In genomic region chr6:10309826-10310405, GRCh38 we compare ENCODE assay signal across 1 cellular context.
TF ChIP-seq lines count a peak whose summit lies in the region.

No MANE protein-coding gene starts in this region.

TF ChIP-seq in HEK293, 187 proteins besides CTCF, POLR2A, EP300 and RAD21 (continued from another document and continues in another):
- TF ChIP-seq ZNF362 (tag by site-specific recombination; IDR thresholded peaks at IDR 0.05) (no peak), ZNF785 (tag by site-specific recombination; IDR thresholded peaks at IDR 0.05) (no peak), ZFHX2 (tag by site-specific recombination; conservative IDR thresholded peaks at IDR 0.05) (no peak), ZSCAN4 (tag by site-specific recombination; IDR thresholded peaks at IDR 0.05) (no peak), ZNF792 (tag by site-specific recombination; IDR thresholded peaks at IDR 0.05) (no peak), ZNF76 (tag by site-specific recombination; IDR thresholded peaks at IDR 0.05; ENCODE audit: borderline replicate concordance, low read depth) (no peak), ZNF184 (tag by site-specific recombination; IDR thresholded peaks at IDR 0.05) (no peak), ZNF202 (tag by site-specific recombination; IDR thresholded peaks at IDR 0.05; ENCODE audit: borderline replicate concordance) (no peak), GFI1B (tag by site-specific recombination; IDR thresholded peaks at IDR 0.05) (0 out of 2 replicates have a peak, but pooled peaks have one; percentile 2), ZNF701 (tag by site-specific recombination; IDR thresholded peaks at IDR 0.05) (no peak), ZNF121 (tag by site-specific recombination; IDR thresholded peaks at IDR 0.05) (no peak), YY2 (tag by site-specific recombination; IDR thresholded peaks at IDR 0.05) (no peak), GLI2 (tag by site-specific recombination; IDR thresholded peaks at IDR 0.05; ENCODE audit: borderline replicate concordance, low read depth) (no peak), ZBTB21 (tag by site-specific recombination; IDR thresholded peaks at IDR 0.05) (no peak), KLF17 (tag by site-specific recombination; IDR thresholded peaks at IDR 0.05) (no peak), TCF7L2 (IDR thresholded peaks at IDR 0.05; ENCODE audit: borderline replicate concordance, low read depth, low read length) (0 out of 2 replicates have a peak, but pooled peaks have one; percentile 8), SP2 (tag by site-specific recombination; IDR thresholded peaks at IDR 0.05) (no peak), OVOL3 (tag by site-specific recombination; IDR thresholded peaks at IDR 0.05) (peak; percentile 53; the same call in 1 of the 2 replicates), HOXA7 (CRISPR knock-in tag; IDR thresholded peaks at IDR 0.05; ENCODE audit: borderline replicate concordance) (no peak), ZNF223 (tag by site-specific recombination; IDR thresholded peaks at IDR 0.05) (no peak), BCL6B (tag by site-specific recombination; IDR thresholded peaks at IDR 0.05) (no peak), REPIN1 (tag by site-specific recombination; IDR thresholded peaks at IDR 0.05; ENCODE audit: low read depth) (no peak), GLIS2 (tag by site-specific recombination; IDR thresholded peaks at IDR 0.05) (no peak), BCL11A (tag by site-specific recombination; IDR thresholded peaks at IDR 0.05; ENCODE audit: low read depth) (0 out of 2 replicates have a peak, but pooled peaks have one; percentile 21), ZEB2 (tag by site-specific recombination; IDR thresholded peaks at IDR 0.05) (no peak), SP7 (tag by site-specific recombination; IDR thresholded peaks at IDR 0.05) (no peak), ZNF621 (tag by site-specific recombination; IDR thresholded peaks at IDR 0.05) (no peak), ZNF335 (tag by site-specific recombination; conservative IDR thresholded peaks at IDR 0.05) (no peak), EGR2 (tag by site-specific recombination; IDR thresholded peaks at IDR 0.05; ENCODE audit: low read depth) (no peak), ZSCAN30 (tag by site-specific recombination; IDR thresholded peaks at IDR 0.05) (0 out of 2 replicates have a peak, but pooled peaks have one; percentile 14), ZBTB48 (tag by site-specific recombination; IDR thresholded peaks at IDR 0.05) (no peak), ZXDB (tag by site-specific recombination; IDR thresholded peaks at IDR 0.05) (no peak), ZNF48 (tag by site-specific recombination; IDR thresholded peaks at IDR 0.05) (no peak), ZNF155 (tag by site-specific recombination; IDR thresholded peaks at IDR 0.05) (no peak), ZNF514 (tag by site-specific recombination; IDR thresholded peaks at IDR 0.05) (no peak), SP3 (tag by site-specific recombination; IDR thresholded peaks at IDR 0.05) (no peak), ZNF10 (tag by site-specific recombination; IDR thresholded peaks at IDR 0.05) (no peak), ZNF211 (tag by site-specific recombination; IDR thresholded peaks at IDR 0.05; ENCODE audit: low read depth) (no peak), GLIS1 (tag by site-specific recombination; IDR thresholded peaks at IDR 0.05) (no peak), ZNF394 (tag by site-specific recombination; IDR thresholded peaks at IDR 0.05; ENCODE audit: borderline replicate concordance) (no peak), ZNF791 (tag by site-specific recombination; IDR thresholded peaks at IDR 0.05) (no peak), SCRT2 (tag by site-specific recombination; IDR thresholded peaks at IDR 0.05) (no peak), ZNF133 (tag by site-specific recombination; IDR thresholded peaks at IDR 0.05) (no peak), ZNF518A (tag by site-specific recombination; conservative IDR thresholded peaks at IDR 0.05; ENCODE audit: low read depth) (no peak)
- TF ChIP-seq, protein P1, sequence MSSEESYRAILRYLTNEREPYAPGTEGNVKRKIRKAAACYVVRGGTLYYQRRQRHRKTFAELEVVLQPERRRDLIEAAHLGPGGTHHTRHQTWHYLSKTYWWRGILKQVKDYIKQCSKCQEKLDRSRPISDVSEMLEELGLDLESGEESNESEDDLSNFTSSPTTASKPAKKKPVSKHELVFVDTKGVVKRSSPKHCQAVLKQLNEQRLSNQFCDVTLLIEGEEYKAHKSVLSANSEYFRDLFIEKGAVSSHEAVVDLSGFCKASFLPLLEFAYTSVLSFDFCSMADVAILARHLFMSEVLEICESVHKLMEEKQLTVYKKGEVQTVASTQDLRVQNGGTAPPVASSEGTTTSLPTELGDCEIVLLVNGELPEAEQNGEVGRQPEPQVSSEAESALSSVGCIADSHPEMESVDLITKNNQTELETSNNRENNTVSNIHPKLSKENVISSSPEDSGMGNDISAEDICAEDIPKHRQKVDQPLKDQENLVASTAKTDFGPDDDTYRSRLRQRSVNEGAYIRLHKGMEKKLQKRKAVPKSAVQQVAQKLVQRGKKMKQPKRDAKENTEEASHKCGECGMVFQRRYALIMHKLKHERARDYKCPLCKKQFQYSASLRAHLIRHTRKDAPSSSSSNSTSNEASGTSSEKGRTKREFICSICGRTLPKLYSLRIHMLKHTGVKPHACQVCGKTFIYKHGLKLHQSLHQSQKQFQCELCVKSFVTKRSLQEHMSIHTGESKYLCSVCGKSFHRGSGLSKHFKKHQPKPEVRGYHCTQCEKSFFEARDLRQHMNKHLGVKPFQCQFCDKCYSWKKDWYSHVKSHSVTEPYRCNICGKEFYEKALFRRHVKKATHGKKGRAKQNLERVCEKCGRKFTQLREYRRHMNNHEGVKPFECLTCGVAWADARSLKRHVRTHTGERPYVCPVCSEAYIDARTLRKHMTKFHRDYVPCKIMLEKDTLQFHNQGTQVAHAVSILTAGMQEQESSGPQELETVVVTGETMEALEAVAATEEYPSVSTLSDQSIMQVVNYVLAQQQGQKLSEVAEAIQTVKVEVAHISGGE (tag by site-specific recombination; conservative IDR thresholded peaks at IDR 0.05; ENCODE audit: low read depth): no peak
- TF ChIP-seq, protein P2, sequence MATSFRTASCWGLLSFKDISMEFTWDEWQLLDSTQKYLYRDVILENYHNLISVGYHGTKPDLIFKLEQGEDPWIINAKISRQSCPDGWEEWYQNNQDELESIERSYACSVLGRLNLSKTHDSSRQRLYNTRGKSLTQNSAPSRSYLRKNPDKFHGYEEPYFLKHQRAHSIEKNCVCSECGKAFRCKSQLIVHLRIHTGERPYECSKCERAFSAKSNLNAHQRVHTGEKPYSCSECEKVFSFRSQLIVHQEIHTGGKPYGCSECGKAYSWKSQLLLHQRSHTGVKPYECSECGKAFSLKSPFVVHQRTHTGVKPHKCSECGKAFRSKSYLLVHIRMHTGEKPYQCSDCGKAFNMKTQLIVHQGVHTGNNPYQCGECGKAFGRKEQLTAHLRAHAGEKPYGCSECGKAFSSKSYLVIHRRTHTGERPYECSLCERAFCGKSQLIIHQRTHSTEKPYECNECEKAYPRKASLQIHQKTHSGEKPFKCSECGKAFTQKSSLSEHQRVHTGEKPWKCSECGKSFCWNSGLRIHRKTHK (tag by site-specific recombination; IDR thresholded peaks at IDR 0.05): no peak
- TF ChIP-seq, protein P3, sequence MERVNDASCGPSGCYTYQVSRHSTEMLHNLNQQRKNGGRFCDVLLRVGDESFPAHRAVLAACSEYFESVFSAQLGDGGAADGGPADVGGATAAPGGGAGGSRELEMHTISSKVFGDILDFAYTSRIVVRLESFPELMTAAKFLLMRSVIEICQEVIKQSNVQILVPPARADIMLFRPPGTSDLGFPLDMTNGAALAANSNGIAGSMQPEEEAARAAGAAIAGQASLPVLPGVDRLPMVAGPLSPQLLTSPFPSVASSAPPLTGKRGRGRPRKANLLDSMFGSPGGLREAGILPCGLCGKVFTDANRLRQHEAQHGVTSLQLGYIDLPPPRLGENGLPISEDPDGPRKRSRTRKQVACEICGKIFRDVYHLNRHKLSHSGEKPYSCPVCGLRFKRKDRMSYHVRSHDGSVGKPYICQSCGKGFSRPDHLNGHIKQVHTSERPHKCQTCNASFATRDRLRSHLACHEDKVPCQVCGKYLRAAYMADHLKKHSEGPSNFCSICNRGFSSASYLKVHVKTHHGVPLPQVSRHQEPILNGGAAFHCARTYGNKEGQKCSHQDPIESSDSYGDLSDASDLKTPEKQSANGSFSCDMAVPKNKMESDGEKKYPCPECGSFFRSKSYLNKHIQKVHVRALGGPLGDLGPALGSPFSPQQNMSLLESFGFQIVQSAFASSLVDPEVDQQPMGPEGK (tag by site-specific recombination; IDR thresholded peaks at IDR 0.05): no peak
- TF ChIP-seq, protein P4, sequence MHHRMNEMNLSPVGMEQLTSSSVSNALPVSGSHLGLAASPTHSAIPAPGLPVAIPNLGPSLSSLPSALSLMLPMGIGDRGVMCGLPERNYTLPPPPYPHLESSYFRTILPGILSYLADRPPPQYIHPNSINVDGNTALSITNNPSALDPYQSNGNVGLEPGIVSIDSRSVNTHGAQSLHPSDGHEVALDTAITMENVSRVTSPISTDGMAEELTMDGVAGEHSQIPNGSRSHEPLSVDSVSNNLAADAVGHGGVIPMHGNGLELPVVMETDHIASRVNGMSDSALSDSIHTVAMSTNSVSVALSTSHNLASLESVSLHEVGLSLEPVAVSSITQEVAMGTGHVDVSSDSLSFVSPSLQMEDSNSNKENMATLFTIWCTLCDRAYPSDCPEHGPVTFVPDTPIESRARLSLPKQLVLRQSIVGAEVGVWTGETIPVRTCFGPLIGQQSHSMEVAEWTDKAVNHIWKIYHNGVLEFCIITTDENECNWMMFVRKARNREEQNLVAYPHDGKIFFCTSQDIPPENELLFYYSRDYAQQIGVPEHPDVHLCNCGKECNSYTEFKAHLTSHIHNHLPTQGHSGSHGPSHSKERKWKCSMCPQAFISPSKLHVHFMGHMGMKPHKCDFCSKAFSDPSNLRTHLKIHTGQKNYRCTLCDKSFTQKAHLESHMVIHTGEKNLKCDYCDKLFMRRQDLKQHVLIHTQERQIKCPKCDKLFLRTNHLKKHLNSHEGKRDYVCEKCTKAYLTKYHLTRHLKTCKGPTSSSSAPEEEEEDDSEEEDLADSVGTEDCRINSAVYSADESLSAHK (tag by site-specific recombination; IDR thresholded peaks at IDR 0.05): peak; percentile 40
